ENCODE assay signal across 15 cellular contexts in the genomic region with DNA sequence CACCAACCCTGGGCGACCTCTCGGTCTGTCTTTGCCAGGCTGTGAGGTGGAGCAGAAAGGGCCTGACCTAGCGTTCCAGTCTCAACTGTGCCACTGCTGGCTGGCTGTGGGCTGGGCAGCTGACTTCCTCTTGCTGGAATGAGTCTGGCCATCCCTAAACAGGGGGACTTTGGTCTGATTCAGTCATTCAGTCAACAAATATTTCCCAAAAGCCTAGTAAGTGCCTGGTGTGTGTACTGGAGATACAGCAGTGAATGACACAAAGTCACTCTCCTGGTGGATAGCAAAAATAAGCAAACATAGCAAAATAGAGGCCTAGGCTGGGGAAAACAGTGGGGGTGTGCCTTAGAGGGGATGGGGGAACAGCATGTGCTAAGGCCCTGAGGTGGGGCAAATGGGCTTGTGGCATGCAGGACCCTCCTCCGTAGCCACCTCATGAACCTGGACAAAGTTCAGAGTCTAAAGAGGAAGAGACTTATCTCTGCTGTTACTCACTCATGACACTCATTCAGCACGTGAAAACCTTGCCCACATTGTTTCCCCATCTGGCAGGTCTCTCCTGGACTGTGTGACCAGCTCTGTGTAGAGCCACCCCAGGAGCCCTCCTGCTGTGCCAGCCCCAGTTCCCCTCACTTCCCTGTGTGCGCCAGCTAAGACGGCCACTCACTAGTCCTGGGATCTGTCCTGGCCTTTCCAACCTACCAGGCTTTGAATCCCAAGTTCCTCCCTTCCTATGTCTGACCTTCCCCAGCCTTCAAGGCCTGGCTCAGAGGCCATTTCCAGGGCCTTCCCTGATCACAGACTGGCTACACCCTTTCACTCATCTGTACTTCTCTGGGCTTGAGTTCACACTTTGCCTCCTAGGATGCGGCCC. TPM values are rescaled to one million over a fixed set of nuclear protein-coding genes. Genes with fewer than 3 reads are reported as not detected.
DNase-seq lines count a peak whose midpoint lies in the region; ATAC-seq, FAIRE-seq and TF ChIP-seq lines count a peak whose summit lies in the region.
"Had no signal": no experiment of that assay in that cellular context is flagged by ENCODE, and none has a peak within 500 bp of the region (broad histone marks: within the 10 kb centered on the region; RNA-seq: fewer than 3 reads in every experiment).

No MANE protein-coding gene starts in this region.

- H3K27me3 Mint-ChIP-seq in stimulated activated naive CD8-positive, alpha-beta T cell treated with anti-CD3 and anti-CD28 coated beads, Interleukin-15, Interleukin-2, amounts not matched to agents 100 ng/mL and 50 ng/mL, for 24 hours = no peaks in the 10 kb centered on the region
- no peaks in the 10 kb centered on the region for H3K27me3 Mint-ChIP-seq in stimulated activated naive CD8-positive, alpha-beta T cell treated with anti-CD3 and anti-CD28 coated beads, Interleukin-15, amount 100 ng/mL, for 72 hours
- H3K27me3 Mint-ChIP-seq in activated CD8-positive, alpha-beta T cell treated with anti-CD3 and anti-CD28 coated beads for 36 hours = no peaks in the 10 kb centered on the region
- H3K27me3 Mint-ChIP-seq: CD4-positive, CD25-positive, alpha-beta regulatory T cell had no signal

- peaks cover 31% of the 10 kb centered on the region for H3K36me3 Mint-ChIP-seq in stimulated activated naive CD8-positive, alpha-beta T cell treated with anti-CD3 and anti-CD28 coated beads, Interleukin-15, Interleukin-2, amounts not matched to agents 100 ng/mL and 50 ng/mL, for 24 hours (ENCODE audit: low read depth)
- peaks cover 24% of the 10 kb centered on the region for H3K36me3 Mint-ChIP-seq in activated CD8-positive, alpha-beta T cell treated with anti-CD3 and anti-CD28 coated beads for 36 hours (ENCODE audit: low read depth)

- no peak overlapping the region for H3K4me3 Mint-ChIP-seq in stimulated activated naive CD8-positive, alpha-beta T cell treated with anti-CD3 and anti-CD28 coated beads, Interleukin-15, Interleukin-2, amounts not matched to agents 100 ng/mL and 50 ng/mL, for 24 hours
- no peak overlapping the region for H3K4me3 Mint-ChIP-seq in stimulated activated naive CD8-positive, alpha-beta T cell treated with anti-CD3 and anti-CD28 coated beads, Interleukin-15, amount 100 ng/mL, for 72 hours
- no peak overlapping the region for H3K4me3 Mint-ChIP-seq in activated CD8-positive, alpha-beta T cell treated with anti-CD3 and anti-CD28 coated beads for 36 hours
- H3K4me3 Mint-ChIP-seq: mesothelial cell of epicardium had no signal

- H3K9me3 Mint-ChIP-seq in stimulated activated naive CD8-positive, alpha-beta T cell treated with anti-CD3 and anti-CD28 coated beads, Interleukin-15, Interleukin-2, amounts not matched to agents 100 ng/mL and 50 ng/mL, for 24 hours = no peaks in the 10 kb centered on the region
- H3K9me3 Mint-ChIP-seq in stimulated activated naive CD8-positive, alpha-beta T cell treated with anti-CD3 and anti-CD28 coated beads, Interleukin-15, amount 100 ng/mL, for 72 hours = no peaks in the 10 kb centered on the region
- H3K9me3 Mint-ChIP-seq in activated CD8-positive, alpha-beta T cell treated with anti-CD3 and anti-CD28 coated beads for 36 hours = no peaks in the 10 kb centered on the region
- H3K9me3 Mint-ChIP-seq: CD4-positive, CD25-positive, alpha-beta regulatory T cell; mesothelial cell of epicardium had no signal

- H3K4me1 ChIP-seq in lower lobe of right lung = peaks cover 56% of the 10 kb centered on the region

- POLR2A ChIA-PET in activated CD8-positive, alpha-beta T cell treated with anti-CD3 and anti-CD28 coated beads for 36 hours (lab: Charles Lee) = interaction anchor here (0.7 to 1.3 kb wide), 3 partner anchors 19 to 119 kb away, joined by 3 to 5 read pairs (median 3); no protein-coding TSS in a partner anchor

- CTCF ChIA-PET in activated CD8-positive, alpha-beta T cell treated with anti-CD3 and anti-CD28 coated beads for 36 hours (lab: Charles Lee) = interaction anchor here (1.3 kb wide), 1 partner anchor 24 kb away, joined by 3 read pairs; no protein-coding TSS in a partner anchor

- peak; percentile 68 for FAIRE-seq in urothelium cell line (lab: Jason Lieb, UNC)
- FAIRE-seq: frontal cortex had no signal

- H3K27ac ChIP-seq in lower lobe of right lung = peak overlapping the region; percentile 20
- H3K27ac ChIP-seq: brain microvascular endothelial cell had no signal

- no peaks in the 10 kb centered on the region for H3K27me3 ChIP-seq in lower lobe of right lung (ENCODE audit: low read depth)
- H3K27me3 ChIP-seq: brain microvascular endothelial cell had no signal

- DNase-seq in stimulated activated naive CD8-positive, alpha-beta T cell treated with anti-CD3 and anti-CD28 coated beads, Interleukin-15, amount 100 ng/mL, for 72 hours = no peak
- DNase-seq in activated CD8-positive, alpha-beta T cell treated with anti-CD3 and anti-CD28 coated beads for 36 hours = no peak
- DNase-seq in lower lobe of right lung (no peak), urothelium cell line (ENCODE audit: low spot score) (no peak), activated gamma-delta T cell (lab: John Stamatoyannopoulos, UW) (no peak)
- DNase-seq in activated CD4-positive, alpha-beta T cell treated with anti-CD3 and anti-CD28 coated beads for 1 hour = no peak
- DNase-seq: brain microvascular endothelial cell; CD4-positive, CD25-positive, alpha-beta regulatory T cell; IMR-90; NCI-H2227 treated with DMSO at 0.1 percent for 48 hours; SIG-M5 had no signal

- TF ChIP-seq CTCF in activated CD8-positive, alpha-beta T cell treated with anti-CD3 and anti-CD28 coated beads for 36 hours (IDR thresholded peaks at IDR 0.05) = no peak
- TF ChIP-seq CTCF in lower lobe of right lung (IDR thresholded peaks at IDR 0.05) = no peak

- intact Hi-C loops in activated CD8-positive, alpha-beta T cell treated with anti-CD3 and anti-CD28 coated beads for 36 hours (cut with micrococcal nuclease) = no loop called here
- intact Hi-C loops in lower lobe of right lung (cut with DNase I) = no loop called here

- H3K27ac Mint-ChIP-seq in stimulated activated naive CD8-positive, alpha-beta T cell treated with anti-CD3 and anti-CD28 coated beads, Interleukin-15, Interleukin-2, amounts not matched to agents 100 ng/mL and 50 ng/mL, for 24 hours = peak overlapping the region; percentile 49
- H3K27ac Mint-ChIP-seq in stimulated activated naive CD8-positive, alpha-beta T cell treated with anti-CD3 and anti-CD28 coated beads, Interleukin-15, amount 100 ng/mL, for 72 hours = peak overlapping the region in 1 of 2 donors; percentile 60
- H3K27ac Mint-ChIP-seq in activated CD8-positive, alpha-beta T cell treated with anti-CD3 and anti-CD28 coated beads for 36 hours = peak overlapping the region; percentile 13
- H3K27ac Mint-ChIP-seq: CD4-positive, CD25-positive, alpha-beta regulatory T cell; mesothelial cell of epicardium had no signal

- H3K4me1 Mint-ChIP-seq in stimulated activated naive CD8-positive, alpha-beta T cell treated with anti-CD3 and anti-CD28 coated beads, Interleukin-15, Interleukin-2, amounts not matched to agents 100 ng/mL and 50 ng/mL, for 24 hours (ENCODE audit: low read depth) = peaks cover 42% of the 10 kb centered on the region
- peaks cover 38% of the 10 kb centered on the region for H3K4me1 Mint-ChIP-seq in stimulated activated naive CD8-positive, alpha-beta T cell treated with anti-CD3 and anti-CD28 coated beads, Interleukin-15, amount 100 ng/mL, for 72 hours
- peaks cover 19% of the 10 kb centered on the region for H3K4me1 Mint-ChIP-seq in activated CD8-positive, alpha-beta T cell treated with anti-CD3 and anti-CD28 coated beads for 36 hours (ENCODE audit: low read depth)

- no peak overlapping the region for H3K4me3 ChIP-seq in lower lobe of right lung

- no peak for ATAC-seq in stimulated activated naive CD8-positive, alpha-beta T cell treated with anti-CD3 and anti-CD28 coated beads, Interleukin-15, amount 100 ng/mL, for 72 hours
- no peak for ATAC-seq in activated CD8-positive, alpha-beta T cell treated with anti-CD3 and anti-CD28 coated beads for 36 hours
- ATAC-seq in lower lobe of right lung (no peak), HG03095 (IDR thresholded peaks at IDR 0.05; ENCODE audit: unreplicated experiment) (no peak)

- H3K36me3 ChIP-seq in lower lobe of right lung = peaks cover 51% of the 10 kb centered on the region

- H3K9me3 ChIP-seq in lower lobe of right lung = no peaks in the 10 kb centered on the region

RNA-seq across cellular contexts. Expression of a gene that starts 4.7 kb away (rescaled TPM):
- 100 to 1,000 TPM in 1 of 2 experiments, 10 to 100 TPM in 1; 99.7 to 111 TPM for total RNA-seq in activated CD8-positive, alpha-beta T cell treated with anti-CD3 and anti-CD28 coated beads for 36 hours
- total RNA-seq in lower lobe of right lung = 120 TPM

RNA-seq across cellular contexts. Expression of a gene that starts 5.5 kb away (rescaled TPM):
- total RNA-seq in activated CD8-positive, alpha-beta T cell treated with anti-CD3 and anti-CD28 coated beads for 36 hours = 100 to 1,000 TPM; 153 to 165 TPM
- total RNA-seq in lower lobe of right lung = 66.8 TPM

RNA-seq across cellular contexts. Expression of a gene that starts 42.6 kb away (rescaled TPM):
- total RNA-seq in activated CD8-positive, alpha-beta T cell treated with anti-CD3 and anti-CD28 coated beads for 36 hours = 1 to 10 TPM; 1.2 to 1.5 TPM
- 10.2 TPM for total RNA-seq in lower lobe of right lung
- total RNA-seq: CD4-positive, CD25-positive, alpha-beta regulatory T cell had no signal

RNA-seq across cellular contexts. Expression of a gene that starts 52.7 kb away (rescaled TPM):
- 10 to 100 TPM; 15.6 to 17.8 TPM for total RNA-seq in activated CD8-positive, alpha-beta T cell treated with anti-CD3 and anti-CD28 coated beads for 36 hours
- 65.1 TPM for total RNA-seq in lower lobe of right lung

RNA-seq across cellular contexts. Expression of a gene that starts 55.1 kb away (rescaled TPM):
- under 1 TPM; 0.16 to 0.49 TPM for total RNA-seq in activated CD8-positive, alpha-beta T cell treated with anti-CD3 and anti-CD28 coated beads for 36 hours
- total RNA-seq in lower lobe of right lung = 1.2 TPM
